10 cellular contexts compared by ENCODE assay signal in genomic region chr20:21512634-21513180, GRCh38. TPM values are rescaled to one million over a fixed set of nuclear protein-coding genes. Genes with fewer than 3 reads are reported as not detected.
A peak's percentile ranks its signal among the peaks of the same experiment; 100 is the strongest.
DNase-seq lines count a peak whose midpoint lies in the region; ATAC-seq, FAIRE-seq and TF ChIP-seq lines count a peak whose summit lies in the region.
"Had no signal": no experiment of that assay in that cellular context is flagged by ENCODE, and none has a peak within 500 bp of the region (broad histone marks: within the 10 kb centered on the region; RNA-seq: fewer than 3 reads in every experiment).

No MANE protein-coding gene starts in this region.

- ATAC-seq in right cardiac atrium = peak in 1 of 2 donors; percentile 17
- no peak; the same call in 1 of the 3 replicates for ATAC-seq in GM12878
- ATAC-seq in HG02571 (IDR thresholded peaks at IDR 0.05; ENCODE audit: unreplicated experiment) = no peak
- no peak for ATAC-seq in GM19395 (IDR thresholded peaks at IDR 0.05; ENCODE audit: unreplicated experiment)

- WGBS in right cardiac atrium = 1% methylated on average over 34 of the region's 34 CpGs
- WGBS in GM12878 (ENCODE audit: insufficient coverage, insufficient replicate concordance, low lambda C conversion rate, missing lambda C conversion rate) = 13% methylated on average over 34 of the region's 34 CpGs

- no peak overlapping the region for H3K27ac ChIP-seq in right cardiac atrium (ENCODE audit: low read length)
- H3K27ac ChIP-seq in right atrium auricular region = no peak overlapping the region
- no peak overlapping the region for H3K27ac ChIP-seq in GM12878 (ENCODE audit: control insufficient read depth, insufficient read depth)

- SMC1A ChIA-PET in GM12878 (lab: Charles Lee; ENCODE audit: uncharacterized antibody, unreplicated experiment) = no interaction called here

- H3K4me3 ChIP-seq in right cardiac atrium (ENCODE audit: low read length) = peak overlapping the region; percentile 13
- H3K4me3 ChIP-seq in right atrium auricular region = peak overlapping the region in 1 of 2 donors; percentile 39
- H3K4me3 ChIP-seq in GM12878 = no peak overlapping the region
- no peak overlapping the region for H3K4me3 ChIP-seq in mucosa of stomach (ENCODE audit: low read length)
- no peak overlapping the region for H3K4me3 ChIP-seq in Caco-2 (ENCODE audit: low read depth, low read length)

- no peaks in the 10 kb centered on the region for H3K36me3 Mint-ChIP-seq in Caco-2 (ENCODE audit: insufficient read depth, unreplicated experiment)

- peaks cover 14% of the 10 kb centered on the region for H3K27me3 Mint-ChIP-seq in Caco-2 (ENCODE audit: insufficient read depth, unreplicated experiment)

- DNase-seq in right cardiac atrium (no peak), right atrium auricular region (ENCODE audit: low spot score) (no peak), GM12878 (ENCODE audit: low read depth, low spot score) (no peak), G401 (ENCODE audit: low spot score) (no peak), Caco-2 (no peak)
- DNase-seq: NCI-H1694 treated with DMSO at 0.1 percent for 48 hours, SIG-M5 had no signal

- in situ Hi-C loops in GM12878 (cut with MboI) = no loop called here
- in situ Hi-C loops in G401 (cut with HindIII; ENCODE audit: low sequenced_read_pairs) = no loop called here

- TF ChIP-seq RAD21 in GM12878 (IDR thresholded peaks at IDR 0.05; ENCODE audit: insufficient read depth, low read depth, low read length) = no peak

- POLR2A ChIA-PET in GM12878 (lab: Charles Lee) = no interaction called here
- POLR2A ChIA-PET in Caco-2 (lab: Charles Lee) = no interaction called here

- H3K27ac Mint-ChIP-seq in Caco-2 (ENCODE audit: unreplicated experiment) = no peak overlapping the region

- TF ChIP-seq POLR2A in GM12878 (IDR thresholded peaks at IDR 0.05; ENCODE audit: low read depth, low read length) = no peak

- H3K9me3 Mint-ChIP-seq in Caco-2 (ENCODE audit: unreplicated experiment) = peaks cover 8% of the 10 kb centered on the region

- TF ChIP-seq EP300 in GM12878 (IDR thresholded peaks at IDR 0.05; ENCODE audit: borderline replicate concordance in 1 of 2, control insufficient read depth in 1 of 2, low read depth in 2 of 2, low read length in 2 of 2) = no peak

- H4K20me1 ChIP-seq in GM12878 (ENCODE audit: control insufficient read depth, insufficient read depth) = no peaks in the 10 kb centered on the region

- intact Hi-C loops in right cardiac atrium (cut with DNase I) (no loop called here), GM12878 (cut with micrococcal nuclease; ENCODE audit: unreplicated experiment) (no loop called here), Caco-2 (cut with micrococcal nuclease; ENCODE audit: unreplicated experiment) (no loop called here)

- no peaks in the 10 kb centered on the region for H3K36me3 ChIP-seq in right atrium auricular region
- no peaks in the 10 kb centered on the region for H3K36me3 ChIP-seq in GM12878 (ENCODE audit: control insufficient read depth in 2 of 2, insufficient read depth in 2 of 2, low read length in 1 of 2)
- no peaks in the 10 kb centered on the region for H3K36me3 ChIP-seq in mucosa of stomach (ENCODE audit: control insufficient read depth, insufficient read depth, low read length)
- H3K36me3 ChIP-seq in Caco-2 (ENCODE audit: control insufficient read depth, insufficient read depth, low read length) = no peaks in the 10 kb centered on the region

- H3K9me3 ChIP-seq in right cardiac atrium (ENCODE audit: control insufficient read depth, low read length) = no peaks in the 10 kb centered on the region
- H3K9me3 ChIP-seq in right atrium auricular region = no peaks in the 10 kb centered on the region
- H3K9me3 ChIP-seq in GM12878 (replicated peaks; ENCODE audit: control insufficient read depth, insufficient read depth, low read length) = no peaks in the 10 kb centered on the region
- H3K9me3 ChIP-seq in mucosa of stomach (ENCODE audit: control insufficient read depth, low read length) = no peaks in the 10 kb centered on the region
- no peaks in the 10 kb centered on the region; the same call in 1 of the 2 replicates for H3K9me3 ChIP-seq in Caco-2

- no peaks in the 10 kb centered on the region for H3K79me2 ChIP-seq in GM12878 (ENCODE audit: control insufficient read depth, insufficient read depth, low read length)

- BruUV-seq in GM12878 (replicated peaks; lab: Mats Ljungman, UMichigan) = no TSS peak
- no TSS peak for BruUV-seq in Caco-2 (replicated peaks; lab: Mats Ljungman, UMichigan)

- TF ChIP-seq CTCF in right atrium auricular region (IDR thresholded peaks at IDR 0.05) = no peak
- TF ChIP-seq CTCF in GM12878 (IDR thresholded peaks at IDR 0.05 in 2 of 3, conservative IDR thresholded peaks at IDR 0.05 in 1 of 3; ENCODE audit: control insufficient read depth in 2 of 3, extremely low read depth in 1 of 3, insufficient read depth in 1 of 3, low read depth in 3 of 3, low read length in 3 of 3) = no peak
- TF ChIP-seq CTCF in Caco-2 (IDR thresholded peaks at IDR 0.05; ENCODE audit: insufficient read depth in 1 of 2, low read depth in 1 of 2, low read length in 1 of 2, severe bottlenecking in 1 of 2, unreplicated experiment in 1 of 2) = no peak

- no peak overlapping the region for H3K4me3 Mint-ChIP-seq in Caco-2 (ENCODE audit: unreplicated experiment)

- CTCF ChIA-PET in GM12878 (lab: Yijun Ruan, JAX) = no interaction called here
- CTCF ChIA-PET in Caco-2 (lab: Charles Lee) = no interaction called here

- H3K9ac ChIP-seq in GM12878 (ENCODE audit: control insufficient read depth, insufficient read depth, low read length) (no peak overlapping the region), mucosa of stomach (ENCODE audit: low read length) (peak overlapping the region; percentile 47)

- H3K4me1 ChIP-seq in right cardiac atrium (ENCODE audit: control insufficient read depth, insufficient read depth, low read length) = no peaks in the 10 kb centered on the region
- peaks cover 0 to 71% of the 10 kb centered on the region in 2 donors for H3K4me1 ChIP-seq in right atrium auricular region
- no peaks in the 10 kb centered on the region for H3K4me1 ChIP-seq in GM12878 (ENCODE audit: control insufficient read depth, insufficient read depth, low read length)
- H3K4me1 ChIP-seq in mucosa of stomach (ENCODE audit: control insufficient read depth, insufficient read depth, low read length) = peaks cover 10% of the 10 kb centered on the region
- no peaks in the 10 kb centered on the region for H3K4me1 ChIP-seq in Caco-2

- no peak for FAIRE-seq in GM12878 (lab: Jason Lieb, UNC)

- 0 out of 2 replicates have a peak overlapping the region, but pooled peaks have one; percentile 33 for H3K4me2 ChIP-seq in GM12878 (ENCODE audit: control insufficient read depth, insufficient read depth)

- H2AFZ ChIP-seq in GM12878 (ENCODE audit: control insufficient read depth, low read depth, low read length) = no peak overlapping the region

- RAD21 ChIA-PET in GM12878 (lab: Charles Lee; ENCODE audit: unreplicated experiment) = no interaction called here

- no peaks in the 10 kb centered on the region for H3K4me1 Mint-ChIP-seq in Caco-2 (ENCODE audit: low read depth, unreplicated experiment)

- no peaks in the 10 kb centered on the region for H3K27me3 ChIP-seq in right cardiac atrium (ENCODE audit: control insufficient read depth, insufficient read depth)
- peaks cover 56 to 77% of the 10 kb centered on the region in 2 donors for H3K27me3 ChIP-seq in right atrium auricular region
- H3K27me3 ChIP-seq in GM12878 (replicated peaks in 1 of 2; ENCODE audit: control insufficient read depth in 2 of 2, insufficient read depth in 2 of 2, low read length in 1 of 2) = peaks cover 20 to 35% of the 10 kb centered on the region in 2 experiments
- peaks cover 88% of the 10 kb centered on the region for H3K27me3 ChIP-seq in mucosa of stomach (ENCODE audit: control insufficient read depth, insufficient read depth, low read length)
- H3K27me3 ChIP-seq in Caco-2 (replicated peaks; ENCODE audit: control insufficient read depth, insufficient read depth, low read length) = no peaks in the 10 kb centered on the region; the same call in 1 of the 2 replicates

TF ChIP-seq in GM12878, 131 proteins besides CTCF, POLR2A, EP300 and RAD21 (continues in another document):
- TF ChIP-seq IKZF1 (conservative IDR thresholded peaks at IDR 0.05) = no peak
- TF ChIP-seq EGR1 (IDR thresholded peaks at IDR 0.05; ENCODE audit: borderline replicate concordance in 1 of 2, low read depth in 2 of 2, low read length in 2 of 2) = no peak
- TF ChIP-seq SKIL (IDR thresholded peaks at IDR 0.05; ENCODE audit: low read depth, poor library complexity, severe bottlenecking) = no peak

RNA-seq across cellular contexts. Expression of gene NKX2-2, which starts 1.2 kb away (rescaled TPM):
- total RNA-seq in right cardiac atrium (not detected), right atrium auricular region (not detected), GM12878 (2014; rRNA removed) (not detected in 2 replicates), GM12878 (2014; rRNA removed; fragmentation: Illumina TruSeq; extraction: Trizol) (not detected in 2 replicates), GM12878 (2021) (not detected in 2 replicates), Caco-2 (2022) (not detected in 2 replicates)
- polyA plus RNA-seq in right cardiac atrium (not detected), GM12878 (2011; rRNA removed) (not detected in 2 replicates), GM12878 (2014; fragmentation: Illumina TruSeq; extraction: Trizol) (not detected in 2 replicates), GM12878 (2014; fragmentation: Nextera tagmentation; extraction: Ambion mirVana) (not detected), GM12878 (2014; rRNA removed) (not detected in 2 replicates), GM12878 (2016; fragmentation: Nextera tagmentation; extraction: Ambion mirVana) (not detected)
- not detected in 2 replicates for total RNA-seq in GM12878 (2013; cell fraction: nucleolus; rRNA removed)
- not detected for polyA plus RNA-seq in GM12878 (2011; ENCODE audit: low read depth)
- not detected in 2 replicates for polyA plus RNA-seq in GM12878 (2011; cell fraction: cytosol; rRNA removed)
- not detected in 2 replicates for polyA plus RNA-seq in GM12878 (2011; cell fraction: nucleus; rRNA removed)
- not detected in 2 replicates for polyA plus RNA-seq in GM12878 (2012)
- polyA minus RNA-seq in GM12878 (2011; rRNA and poly(A)+ RNA removed) = not detected in 2 replicates
- polyA minus RNA-seq in GM12878 (2011; cell fraction: cytosol; rRNA and poly(A)+ RNA removed) = not detected in 2 replicates
- not detected in 2 replicates for polyA minus RNA-seq in GM12878 (2011; cell fraction: nucleus; rRNA and poly(A)+ RNA removed)
- not detected in 2 replicates for total RNA-seq in G401 (2014; rRNA removed; shearing (Covaris generic))
